In the genomic region with DNA sequence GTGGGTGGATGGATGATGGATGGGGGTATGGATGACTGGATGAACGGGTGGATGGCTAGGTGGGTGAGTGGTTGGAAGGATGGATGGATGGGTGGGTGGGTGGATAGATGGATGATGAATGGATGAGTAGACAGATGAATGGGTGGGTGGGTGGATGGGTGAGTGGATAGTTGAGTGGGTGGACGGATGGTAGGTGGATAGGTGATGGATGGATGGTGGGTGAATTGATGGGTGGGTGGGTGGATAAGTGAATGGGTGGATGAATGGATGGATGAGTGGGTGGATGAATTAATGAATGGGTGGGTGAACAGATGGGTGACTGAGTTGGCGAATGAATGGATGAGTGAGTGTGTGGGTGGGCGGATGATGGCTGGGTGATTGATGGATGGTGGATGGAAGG, we compare ENCODE assay signal across 9 cellular contexts. TPM values are rescaled to one million over a fixed set of nuclear protein-coding genes. Genes with fewer than 3 reads are reported as not detected.
"Had no signal": no experiment of that assay in that cellular context is flagged by ENCODE, and none has a peak within 500 bp of the region (broad histone marks: within the 10 kb centered on the region; RNA-seq: fewer than 3 reads in every experiment).

No MANE protein-coding gene starts in this region.

- FAIRE-seq: G401.6, GM12878, GM12891, GM12892, GM18507, GM19239 had no signal

- H3K4me3 ChIP-seq: GM12878 had no signal

- DNase-seq: GDM1, GF-D8 had no signal

- ATAC-seq: GM12878 had no signal

RNA-seq across cellular contexts. Expression of a gene that starts 7.8 kb away (rescaled TPM):
- total RNA-seq: G401, GM12878 had no signal
- polyA plus RNA-seq: GM12878 had no signal
